ENCODE assay signal across 1 cellular context in the genomic region with DNA sequence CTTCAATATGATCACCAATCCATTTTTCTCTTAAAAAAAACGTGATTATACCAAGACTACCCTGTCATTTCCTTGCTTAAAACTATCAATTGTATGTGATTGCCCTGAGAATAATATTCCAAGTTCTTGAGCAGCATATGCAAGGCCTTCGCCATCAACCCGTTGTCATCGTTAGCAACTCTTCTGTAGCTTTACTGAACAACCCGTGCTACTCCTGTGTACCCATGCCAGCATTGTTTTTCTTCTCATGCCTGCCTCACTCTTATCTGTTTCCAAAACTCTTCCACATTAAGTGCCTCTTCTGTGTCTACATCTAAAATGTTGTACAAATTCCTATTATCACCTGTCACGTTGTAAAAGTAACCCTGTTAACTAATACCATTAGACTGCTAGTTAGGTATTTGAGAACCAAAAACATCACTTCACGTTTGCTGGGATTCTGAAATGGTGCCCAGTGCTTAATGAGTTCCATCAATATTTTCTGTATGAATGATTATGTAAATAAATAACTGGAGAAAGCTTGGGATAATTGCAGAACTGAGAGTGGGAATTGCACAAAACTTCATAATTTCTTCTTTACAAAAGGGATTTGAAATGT.
TF ChIP-seq lines count a peak whose summit lies in the region.

No MANE protein-coding gene starts in this region.

TF ChIP-seq in SK-N-SH treated with all-trans-retinoic acid at 6 μM for 48 hours, 23 proteins besides CTCF, POLR2A, EP300 and RAD21 (continued from another document):
- TF ChIP-seq CREB5 (CRISPR knock-in tag; IDR thresholded peaks at IDR 0.05; ENCODE audit: low read depth) (no peak), PPARA (CRISPR knock-in tag; IDR thresholded peaks at IDR 0.05; ENCODE audit: borderline replicate concordance) (no peak), SNAI2 (CRISPR knock-in tag; IDR thresholded peaks at IDR 0.05) (no peak), CSDC2 (CRISPR knock-in tag; IDR thresholded peaks at IDR 0.05) (no peak), CSRNP3 (CRISPR knock-in tag; IDR thresholded peaks at IDR 0.05) (no peak), OSR1 (CRISPR knock-in tag; IDR thresholded peaks at IDR 0.05) (no peak), ZNF8 (CRISPR knock-in tag; IDR thresholded peaks at IDR 0.05) (no peak), ZNF565 (CRISPR knock-in tag; conservative IDR thresholded peaks at IDR 0.05; ENCODE audit: low read depth) (no peak), ZFP3 (CRISPR knock-in tag; IDR thresholded peaks at IDR 0.05) (no peak), TCF4 (CRISPR knock-in tag; IDR thresholded peaks at IDR 0.05; ENCODE audit: borderline replicate concordance) (no peak), ZC3H10 (CRISPR knock-in tag; IDR thresholded peaks at IDR 0.05) (no peak)
